8 cellular contexts compared by ENCODE assay signal in genomic region chr11:833114-833791, GRCh38. TPM values are rescaled to one million over a fixed set of nuclear protein-coding genes. Genes with fewer than 3 reads are reported as not detected.
DNase-seq lines count a peak whose midpoint lies in the region; ATAC-seq and TF ChIP-seq lines count a peak whose summit lies in the region.

No MANE protein-coding gene starts in this region.

- H3K4me3 Mint-ChIP-seq in chondrocyte (ENCODE audit: unreplicated experiment): peak overlapping the region; percentile 85

- no peaks in the 10 kb centered on the region for H3K27me3 Mint-ChIP-seq in chondrocyte (ENCODE audit: low read depth)

- H3K4me1 Mint-ChIP-seq in chondrocyte (ENCODE audit: low read depth): peaks cover 50% of the 10 kb centered on the region

- peaks cover 2% of the 10 kb centered on the region for H3K36me3 Mint-ChIP-seq in chondrocyte (ENCODE audit: low read depth)

- DNase-seq in AG10803 (ENCODE audit: low read depth): peak; percentile 43
- no peak for DNase-seq in RWPE2 (ENCODE audit: low spot score)
- no peak for DNase-seq in chondrocyte (ENCODE audit: low spot score)
- no peak for DNase-seq in thoracic aorta (ENCODE audit: low spot score)
- no peak for DNase-seq in NCI-H1930 (lab: John Stamatoyannopoulos, UW)
- no peak for DNase-seq in GM19240 (ENCODE audit: insufficient read length, low spot score)

- peaks cover 10% of the 10 kb centered on the region for H3K4me1 ChIP-seq in RWPE2 (ENCODE audit: insufficient read depth, poor library complexity, severe bottlenecking)
- peaks cover 44 to 77% (median 57%) of the 10 kb centered on the region in 4 donors for H3K4me1 ChIP-seq in liver (ENCODE audit: control insufficient read depth in 4 of 4, insufficient read depth in 4 of 4, low read length in 3 of 4)
- peaks cover 40 to 74% of the 10 kb centered on the region in 2 donors for H3K4me1 ChIP-seq in thoracic aorta (ENCODE audit: control insufficient read depth in 1 of 2, low read depth in 2 of 2)

- ATAC-seq in GM19438 (IDR thresholded peaks at IDR 0.05; ENCODE audit: low read depth, unreplicated experiment) (peak; percentile 17), RWPE2 (ENCODE audit: low read depth) (no peak), thoracic aorta (ENCODE audit: insufficient number of reproducible peaks, low FRiP score, low read depth) (peak; percentile 15)

- TF ChIP-seq RAD21 in liver (IDR thresholded peaks at IDR 0.05): no peak

- H3K4me3 ChIP-seq in AG10803 (ENCODE audit: low read length) (peak overlapping the region; percentile 84), RWPE2 (ENCODE audit: severe bottlenecking) (peak overlapping the region; percentile 95), liver (ENCODE audit: low read depth in 1 of 3, low read length in 3 of 3) (peak overlapping the region; percentile 28 to 85 (median 57)), thoracic aorta (peak overlapping the region; percentile 94)

- H3K27ac Mint-ChIP-seq in chondrocyte (ENCODE audit: unreplicated experiment): peak overlapping the region; percentile 96

- H3K36me3 ChIP-seq in RWPE2 (ENCODE audit: low read depth): peaks cover 23% of the 10 kb centered on the region
- peaks cover 0 to 13% (median 8%) of the 10 kb centered on the region in 4 donors for H3K36me3 ChIP-seq in liver (ENCODE audit: control insufficient read depth in 4 of 4, insufficient read depth in 3 of 4, low read depth in 1 of 4, low read length in 3 of 4)
- peaks cover 17% of the 10 kb centered on the region for H3K36me3 ChIP-seq in thoracic aorta

- H3K27me3 ChIP-seq in RWPE2 (ENCODE audit: insufficient read depth, poor library complexity, severe bottlenecking): peaks cover 10% of the 10 kb centered on the region
- H3K27me3 ChIP-seq in liver (ENCODE audit: control insufficient read depth in 4 of 4, insufficient read depth in 4 of 4, low read length in 3 of 4): no peaks in the 10 kb centered on the region
- H3K27me3 ChIP-seq in thoracic aorta (replicated peaks; ENCODE audit: insufficient read depth): no peaks in the 10 kb centered on the region

- H3K9ac ChIP-seq in liver (ENCODE audit: low read depth in 1 of 2, low read length in 2 of 2): peak overlapping the region in 1 of 2 donors; percentile 32

- no peaks in the 10 kb centered on the region for H3K9me3 ChIP-seq in RWPE2 (ENCODE audit: severe bottlenecking)
- H3K9me3 ChIP-seq in liver (ENCODE audit: control insufficient read depth in 4 of 4, low read length in 3 of 4): no peaks in the 10 kb centered on the region
- H3K9me3 ChIP-seq in thoracic aorta: no peaks in the 10 kb centered on the region

- H3K9me3 Mint-ChIP-seq in chondrocyte (ENCODE audit: low read depth): no peaks in the 10 kb centered on the region

- TF ChIP-seq CTCF in AG10803 (conservative IDR thresholded peaks at IDR 0.05; ENCODE audit: low read length): no peak
- TF ChIP-seq CTCF in RWPE2 (IDR thresholded peaks at IDR 0.05; ENCODE audit: poor library complexity, severe bottlenecking): no peak
- TF ChIP-seq CTCF in chondrocyte (IDR thresholded peaks at IDR 0.05): no peak
- TF ChIP-seq CTCF in liver (IDR thresholded peaks at IDR 0.05; ENCODE audit: low read depth, low read length, missing input control): no peak
- no peak for TF ChIP-seq CTCF in thoracic aorta (IDR thresholded peaks at IDR 0.05)

- 1% methylated on average over 55 of the region's 55 CpGs for WGBS in liver

- peak overlapping the region; percentile 97 for H3K27ac ChIP-seq in RWPE2 (ENCODE audit: poor library complexity, severe bottlenecking)
- peak overlapping the region; percentile 90 to 99 for H3K27ac ChIP-seq in liver (ENCODE audit: low read depth in 1 of 2, low read length in 2 of 2)
- peak overlapping the region; percentile 97 to 99 for H3K27ac ChIP-seq in thoracic aorta

TF ChIP-seq in liver, 16 proteins besides CTCF, POLR2A, EP300 and RAD21:
- TF ChIP-seq RXRA (IDR thresholded peaks at IDR 0.05) (no peak), FOXA1 (IDR thresholded peaks at IDR 0.05) (no peak), REST (IDR thresholded peaks at IDR 0.05) (no peak), EGR1 (IDR thresholded peaks at IDR 0.05; ENCODE audit: low read depth in 2 of 2) (no peak), JUND (IDR thresholded peaks at IDR 0.05) (no peak), MAX (IDR thresholded peaks at IDR 0.05) (no peak), GABPA (IDR thresholded peaks at IDR 0.05 in 1 of 2, conservative IDR thresholded peaks at IDR 0.05 in 1 of 2) (no peak), YY1 (IDR thresholded peaks at IDR 0.05) (no peak), HNF4A (conservative IDR thresholded peaks at IDR 0.05) (no peak), HNF4G (IDR thresholded peaks at IDR 0.05) (no peak), ZBTB33 (IDR thresholded peaks at IDR 0.05) (no peak), FOXA2 (IDR thresholded peaks at IDR 0.05) (no peak)

RNA-seq across cellular contexts. Expression of gene CD151, which starts 0.5 kb away (rescaled TPM):
- total RNA-seq in chondrocyte: 460 to 558 TPM (median 549 TPM) in 3 replicates
- total RNA-seq in liver: 100 to 1,000 TPM in 1 of 2 donors, 10 to 100 TPM in 1; 31.6 to 127 TPM
- 100 to 1,000 TPM; 121 to 264 TPM for polyA plus RNA-seq in liver
- total RNA-seq in thoracic aorta: 1,000 to 10,000 TPM in 1 of 2 donors, 100 to 1,000 TPM in 1; 532 to 1,455 TPM

RNA-seq across cellular contexts. Expression of gene CRACR2B, which starts 5.5 kb away (rescaled TPM):
- total RNA-seq in chondrocyte (0.57 to 5.0 TPM (median 1.4 TPM) in 3 replicates), liver (1 to 10 TPM in 1 of 2 donors, under 1 TPM in 1; 0.14 to 2.8 TPM), thoracic aorta (10 to 100 TPM in 1 of 2 donors, 1 to 10 TPM in 1; 9.6 to 11.6 TPM)
- 1 to 10 TPM; 1.6 to 2.9 TPM for polyA plus RNA-seq in liver

RNA-seq across cellular contexts. Expression of gene POLR2L, which starts 9.1 kb away (rescaled TPM):
- total RNA-seq in chondrocyte: 139 to 173 TPM (median 142 TPM) in 3 replicates
- total RNA-seq in liver: 10 to 100 TPM; 28.1 to 60.4 TPM
- 100 to 1,000 TPM; 152 to 230 TPM for polyA plus RNA-seq in liver
- 10 to 100 TPM; 20.8 to 63.0 TPM for total RNA-seq in thoracic aorta

RNA-seq across cellular contexts. Expression of gene TSPAN4, which starts 9.4 kb away (rescaled TPM):
- 62.3 to 115 TPM (median 69.2 TPM) in 3 replicates for total RNA-seq in chondrocyte
- total RNA-seq in liver: 10 to 100 TPM; 25.2 to 35.6 TPM
- polyA plus RNA-seq in liver: 10 to 100 TPM; 16.5 to 38.1 TPM
- total RNA-seq in thoracic aorta: 100 to 1,000 TPM in 1 of 2 donors, 10 to 100 TPM in 1; 55.5 to 107 TPM

RNA-seq across cellular contexts. Expression of gene PNPLA2, which starts 14.5 kb away (rescaled TPM):
- total RNA-seq in chondrocyte (56.0 to 59.1 TPM (median 56.0 TPM) in 3 replicates), liver (10 to 100 TPM; 13.7 to 29.1 TPM), thoracic aorta (100 to 1,000 TPM; 105 to 115 TPM)
- 10 to 100 TPM; 25.3 to 58.9 TPM for polyA plus RNA-seq in liver
